In the genomic region with DNA sequence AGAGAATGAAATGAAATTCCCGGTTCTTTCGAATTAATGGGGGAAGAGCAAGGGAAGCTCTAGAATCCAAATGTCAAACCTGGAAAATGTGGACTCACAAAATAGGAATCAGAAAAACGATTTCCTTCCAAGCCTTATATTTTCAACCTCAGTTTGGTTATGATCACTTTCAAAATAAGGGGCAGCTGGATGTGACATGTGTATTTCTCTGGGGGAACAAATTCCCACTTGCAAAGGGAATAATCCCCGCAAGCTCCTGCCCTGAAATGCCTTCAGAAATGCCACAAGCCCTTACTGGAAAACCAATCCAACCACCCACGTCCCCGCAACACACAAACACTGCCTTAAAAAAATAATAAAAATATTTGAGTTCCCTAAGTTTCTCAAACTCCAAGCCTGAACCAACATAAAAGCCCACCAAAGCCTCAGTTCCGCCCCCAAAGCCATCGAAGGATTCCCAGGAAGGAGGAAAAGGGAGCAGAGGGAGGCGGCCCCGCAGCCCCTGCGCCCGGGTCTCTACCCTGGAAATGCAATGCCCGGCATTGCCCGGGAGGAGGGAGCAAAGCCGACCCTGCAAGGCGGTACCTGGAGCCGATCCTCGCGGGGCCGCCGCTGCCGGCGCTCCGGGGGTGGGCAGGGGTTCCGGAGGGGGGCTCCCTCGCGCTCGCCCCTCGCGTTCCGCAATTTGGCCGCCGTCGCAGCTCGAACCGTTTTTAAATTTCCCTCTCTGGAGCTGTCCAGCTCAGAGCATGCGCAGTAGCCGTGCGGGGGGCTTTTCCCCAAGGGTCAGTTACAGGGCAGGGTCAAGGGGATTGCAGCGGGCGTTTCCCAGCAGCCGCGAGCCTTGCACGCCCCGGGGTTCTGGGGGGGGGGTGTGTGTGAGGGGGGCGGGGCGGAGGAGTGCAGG, we compare ENCODE assay signal across 9 cellular contexts. TPM values are rescaled to one million over a fixed set of nuclear protein-coding genes. Genes with fewer than 3 reads are reported as not detected.
A peak's percentile ranks its signal among the peaks of the same experiment; 100 is the strongest.
DNase-seq lines count a peak whose midpoint lies in the region; ATAC-seq and TF ChIP-seq lines count a peak whose summit lies in the region.
"Had no signal": no experiment of that assay in that cellular context is flagged by ENCODE, and none has a peak within 500 bp of the region (broad histone marks: within the 10 kb centered on the region; RNA-seq: fewer than 3 reads in every experiment).

Gene FOXN4, minus strand, starts transcription at position 751 of the 907 bp plus-strand sequence. CDS start 963 bp downstream, outside the sequence.

- no peak for TF ChIP-seq RAD21 in HCT116 (IDR thresholded peaks at IDR 0.05; ENCODE audit: low read depth)

- no peak within 1 kb of the TSS for H2AK5ac ChIP-seq in mesendoderm (ENCODE audit: low read length)

- H3K36me3 ChIP-seq in HCT116 (ENCODE audit: control insufficient read depth in 1 of 2, insufficient read depth in 2 of 2, low read length in 2 of 2) (no peaks in the 10 kb centered on the region), mesendoderm (ENCODE audit: control insufficient read depth, insufficient read depth, low read length) (no peaks in the 10 kb centered on the region)

- peak within 1 kb of the TSS; percentile 84 for H3K4me3 Mint-ChIP-seq in activated naive CD8-positive, alpha-beta T cell treated with anti-CD3 and anti-CD28 coated beads for 36 hours
- no peak within 1 kb of the TSS for H3K4me3 Mint-ChIP-seq in HFFc6

- H2BK120ac ChIP-seq in mesendoderm (ENCODE audit: low read depth, low read length), result no peak within 1 kb of the TSS

- H3K36me3 Mint-ChIP-seq in activated naive CD8-positive, alpha-beta T cell treated with anti-CD3 and anti-CD28 coated beads for 36 hours, result no peaks in the 10 kb centered on the region
- no peaks in the 10 kb centered on the region for H3K36me3 Mint-ChIP-seq in HFFc6 (ENCODE audit: low read depth)

- RAD21 ChIA-PET in HCT116 (lab: Charles Lee; ENCODE audit: low non-redundant PET in 1 of 2, low total read pairs in 2 of 2, uncharacterized antibody in 2 of 2, unreplicated experiment in 2 of 2), result no interaction called here

- peak within 1 kb of the TSS; percentile 88 for H2AFZ ChIP-seq in HCT116 (ENCODE audit: low read depth, low read length, poor library complexity, severe bottlenecking)

- TF ChIP-seq POLR2A in HCT116 (IDR thresholded peaks at IDR 0.05; ENCODE audit: borderline replicate concordance, extremely low read depth, insufficient read depth, insufficient read length), result no peak

- H3K4ac ChIP-seq in mesendoderm (ENCODE audit: low read depth, low read length), result no peak within 1 kb of the TSS

- ATAC-seq in HCT116, result peak; percentile 38
- ATAC-seq in HG02678 (IDR thresholded peaks at IDR 0.05; ENCODE audit: unreplicated experiment), result no peak

- peaks cover 15% of the 10 kb centered on the region; the same call in 1 of the 2 replicates for H3K27me3 ChIP-seq in HCT116 (ENCODE audit: insufficient read depth, low read length)
- H3K27me3 ChIP-seq in mesendoderm (ENCODE audit: insufficient read depth, low read length, poor library complexity), result peaks cover 30% of the 10 kb centered on the region

- H3K27ac ChIP-seq in 22Rv1, result peak within 1 kb of the TSS; percentile 89
- H3K27ac ChIP-seq in HCT116 (ENCODE audit: low read depth, low read length), result peak within 1 kb of the TSS; percentile 6; the same call in 1 of the 2 replicates
- no peak within 1 kb of the TSS for H3K27ac ChIP-seq in mesendoderm (ENCODE audit: low read depth, low read length)

- no peak within 1 kb of the TSS for H4K8ac ChIP-seq in mesendoderm (ENCODE audit: low read depth, low read length)

- no peaks in the 10 kb centered on the region for H3K79me1 ChIP-seq in mesendoderm (ENCODE audit: low read length)

- H3K4me3 ChIP-seq in HCT116 (replicated peaks in 1 of 2; ENCODE audit: low read depth in 1 of 2, low read length in 2 of 2) (peak within 1 kb of the TSS; percentile 52 to 61), mesendoderm (ENCODE audit: low read length) (peak within 1 kb of the TSS; percentile 20)

- no peaks in the 10 kb centered on the region for H3K9me3 ChIP-seq in HCT116 (ENCODE audit: control insufficient read depth in 1 of 2, insufficient read depth in 1 of 2, low read depth in 1 of 2, low read length in 2 of 2)

- H3K56ac ChIP-seq in mesendoderm (ENCODE audit: low read length), result peak within 1 kb of the TSS; percentile 34

- no TSS peak for BruUV-seq in HCT116 (replicated peaks; lab: Mats Ljungman, UMichigan)

- no peak for DNase-seq in HCT116 (ENCODE audit: low read depth, low spot score)
- DNase-seq in activated naive CD8-positive, alpha-beta T cell treated with anti-CD3 and anti-CD28 coated beads for 36 hours, result peak; percentile 3
- peak; percentile 43 for DNase-seq in mesendoderm
- no peak for DNase-seq in foreskin melanocyte
- DNase-seq in ACHN, result no peak
- DNase-seq in HFFc6, result no peak

- no peak for TF ChIP-seq CTCF in 22Rv1 (IDR thresholded peaks at IDR 0.05)
- TF ChIP-seq CTCF in HCT116 (IDR thresholded peaks at IDR 0.05 in 2 of 3, conservative IDR thresholded peaks at IDR 0.05 in 1 of 3; ENCODE audit: borderline replicate concordance in 1 of 3, insufficient read depth in 1 of 3, low read depth in 2 of 3, low read length in 2 of 3), result no peak
- no peak for TF ChIP-seq CTCF in HFFc6 (IDR thresholded peaks at IDR 0.05)

- H4K20me1 ChIP-seq in HCT116 (ENCODE audit: insufficient read depth), result no peaks in the 10 kb centered on the region

- H3K9me3 Mint-ChIP-seq in activated naive CD8-positive, alpha-beta T cell treated with anti-CD3 and anti-CD28 coated beads for 36 hours, result no peaks in the 10 kb centered on the region
- no peaks in the 10 kb centered on the region for H3K9me3 Mint-ChIP-seq in HFFc6

- no peak within 1 kb of the TSS for H2BK5ac ChIP-seq in mesendoderm (ENCODE audit: low read length)

- no peak within 1 kb of the TSS for H3K18ac ChIP-seq in mesendoderm (ENCODE audit: low read length)

- H3K4me1 ChIP-seq in HCT116 (ENCODE audit: control insufficient read depth in 1 of 2, insufficient read depth in 2 of 2, low read length in 2 of 2), result peaks cover 2 to 17% of the 10 kb centered on the region in 2 experiments; a peak in 3 of 4 replicates
- H3K4me1 ChIP-seq in mesendoderm (ENCODE audit: control insufficient read depth, low read depth, low read length), result no peaks in the 10 kb centered on the region

- H3K9ac ChIP-seq in HCT116 (ENCODE audit: low read length) (no peak within 1 kb of the TSS), mesendoderm (ENCODE audit: low read length) (peak within 1 kb of the TSS; percentile 27)

- H3K79me2 ChIP-seq in HCT116 (ENCODE audit: insufficient read depth, low read length) (no peaks in the 10 kb centered on the region), mesendoderm (ENCODE audit: control insufficient read depth, insufficient read depth, low read length) (no peaks in the 10 kb centered on the region)

- POLR2A ChIA-PET in HCT116 (lab: Charles Lee), result interaction anchor here (1.5 kb wide), 1 partner anchor 154 kb away, joined by 4 read pairs; no protein-coding TSS in a partner anchor

- no peak within 1 kb of the TSS for H3K23ac ChIP-seq in mesendoderm (ENCODE audit: low read length)

- no peak within 1 kb of the TSS for H4K5ac ChIP-seq in mesendoderm (ENCODE audit: low read length)

- in situ Hi-C loops in ACHN (cut with HindIII; ENCODE audit: low pct_ligation_motif_present, low pct_unique_long_range_greater_than_20kb, low sequenced_read_pairs), result no loop called here

- no peak within 1 kb of the TSS for H3K27ac Mint-ChIP-seq in activated naive CD8-positive, alpha-beta T cell treated with anti-CD3 and anti-CD28 coated beads for 36 hours
- H3K27ac Mint-ChIP-seq in HFFc6, result no peak within 1 kb of the TSS

- CTCF ChIA-PET in HCT116 (lab: Charles Lee), result interaction anchor here (1.3 kb wide), 1 partner anchor 124 kb away, joined by 4 read pairs; no protein-coding TSS in a partner anchor

- WGBS in mesendoderm (ENCODE audit: extremely low coverage, insufficient coverage, low lambda C conversion rate), result no CpG with 5 or more reads among the region's 47 CpGs

- H3K4me1 Mint-ChIP-seq in activated naive CD8-positive, alpha-beta T cell treated with anti-CD3 and anti-CD28 coated beads for 36 hours, result peaks cover 12% of the 10 kb centered on the region
- peaks cover 6% of the 10 kb centered on the region; the same call in 1 of the 2 replicates for H3K4me1 Mint-ChIP-seq in HFFc6 (ENCODE audit: low read depth)

- no peak within 1 kb of the TSS for H2BK15ac ChIP-seq in mesendoderm (replicated peaks; ENCODE audit: low read depth)

- H3K4me2 ChIP-seq in HCT116 (ENCODE audit: low read length) (peak within 1 kb of the TSS; percentile 97), mesendoderm (ENCODE audit: low read length) (peak within 1 kb of the TSS; percentile 61)

- peaks cover 79% of the 10 kb centered on the region for H3K27me3 Mint-ChIP-seq in activated naive CD8-positive, alpha-beta T cell treated with anti-CD3 and anti-CD28 coated beads for 36 hours
- H3K27me3 Mint-ChIP-seq in HFFc6 (ENCODE audit: insufficient read depth), result peaks cover 53% of the 10 kb centered on the region

- intact Hi-C loops in HCT116 (cut with micrococcal nuclease), result no loop called here

- H3K9me2 ChIP-seq in HCT116 (ENCODE audit: insufficient read depth), result no peaks in the 10 kb centered on the region

TF ChIP-seq in HCT116, 20 proteins besides CTCF, POLR2A, EP300 and RAD21 (continues in another document):
- TF ChIP-seq YY1 (IDR thresholded peaks at IDR 0.05; ENCODE audit: extremely low read depth, insufficient replicate concordance, low read depth, low read length) (no peak), EZH2 (IDR thresholded peaks at IDR 0.05) (no peak)

RNA-seq across cellular contexts. Expression of gene FOXN4, which starts in this region (rescaled TPM):
- total RNA-seq in HCT116 (2021; ENCODE audit: unreplicated experiment), result 0.52 TPM
- 0.17 and 0.18 TPM in 2 replicates for polyA plus RNA-seq in HCT116 (2012)
- total RNA-seq in activated naive CD8-positive, alpha-beta T cell treated with anti-CD3 and anti-CD28 coated beads for 36 hours, result not detected
- polyA plus RNA-seq in mesendoderm (2013, experiment 1 of 2), result 0.07 TPM
- polyA plus RNA-seq in mesendoderm (2013, experiment 2 of 2), result 0.06 TPM
- not detected for total RNA-seq in HFFc6 (2021; fragmentation: NEBNext Ultra II Directional; extraction: Animal tissue kit (Norgen Biotek cat#: 25700))
- total RNA-seq: activated CD8-positive, alpha-beta memory T cell treated with anti-CD3 and anti-CD28 coated beads for 36 hours had no signal

Comparison
In these comparisons a context has a peak if more than half of its experiments do, and no peak if none do; other contexts are left out.
1. Peak in ATAC-seq, H3K4me3 ChIP-seq, H3K27ac ChIP-seq and H3K4me2 ChIP-seq in HCT116; RNA of the gene not detected or under 1 TPM.
2. Peak in DNase-seq in activated naive CD8-positive, alpha-beta T cell treated with anti-CD3 and anti-CD28 coated beads for 36 hours; RNA of the gene not detected or under 1 TPM.